Comparison of ENCODE assay signal across 13 cellular contexts in genomic region chr20:62369508-62370114, GRCh38. TPM values are rescaled to one million over a fixed set of nuclear protein-coding genes. Genes with fewer than 3 reads are reported as not detected.
DNase-seq lines count a peak whose midpoint lies in the region; ATAC-seq and TF ChIP-seq lines count a peak whose summit lies in the region.
"Had no signal": no experiment of that assay in that cellular context is flagged by ENCODE, and none has a peak within 500 bp of the region (broad histone marks: within the 10 kb centered on the region; RNA-seq: fewer than 3 reads in every experiment).

No MANE protein-coding gene starts in this region.

- no peak overlapping the region for H3K27ac Mint-ChIP-seq in CD8-positive, alpha-beta memory T cell
- peak overlapping the region; percentile 81 for H3K27ac Mint-ChIP-seq in osteocyte (ENCODE audit: unreplicated experiment)
- no peak overlapping the region for H3K27ac Mint-ChIP-seq in naive thymus-derived CD4-positive, alpha-beta T cell
- H3K27ac Mint-ChIP-seq: CD4-positive, CD25-positive, alpha-beta regulatory T cell had no signal

- H3K9me3 ChIP-seq in CD8-positive, alpha-beta memory T cell (ENCODE audit: low read length) = no peaks in the 10 kb centered on the region
- no peaks in the 10 kb centered on the region for H3K9me3 ChIP-seq in fibroblast of lung (ENCODE audit: control insufficient read depth, insufficient read depth, low read depth, low read length)
- H3K9me3 ChIP-seq in naive thymus-derived CD4-positive, alpha-beta T cell (ENCODE audit: control insufficient read depth in 2 of 3, low read length in 3 of 3) = no peaks in the 10 kb centered on the region
- H3K9me3 ChIP-seq: MG63 had no signal

- CTCF ChIA-PET in CD8-positive, alpha-beta memory T cell (lab: Charles Lee) = interaction anchor here (1.4 kb wide), 1 partner anchor 13 kb away, joined by 5 read pairs; no protein-coding TSS in a partner anchor
- CTCF ChIA-PET in naive thymus-derived CD4-positive, alpha-beta T cell (lab: Charles Lee) = no interaction called here

- peak overlapping the region in 4 of 7 donors; percentile 8 to 43 (median 25) for H3K4me3 Mint-ChIP-seq in CD8-positive, alpha-beta memory T cell
- no peak overlapping the region for H3K4me3 Mint-ChIP-seq in osteocyte (ENCODE audit: unreplicated experiment)
- peak overlapping the region in 2 of 10 donors; percentile 42 to 71 for H3K4me3 Mint-ChIP-seq in naive thymus-derived CD4-positive, alpha-beta T cell

- peaks cover 16 to 28% of the 10 kb centered on the region in 2 donors for H3K27me3 Mint-ChIP-seq in CD8-positive, alpha-beta memory T cell
- H3K27me3 Mint-ChIP-seq in osteocyte (ENCODE audit: unreplicated experiment) = no peaks in the 10 kb centered on the region
- peaks cover 9 to 35% (median 15%) of the 10 kb centered on the region in 5 donors for H3K27me3 Mint-ChIP-seq in naive thymus-derived CD4-positive, alpha-beta T cell

- peaks cover 18% of the 10 kb centered on the region for H3K4me1 ChIP-seq in CD8-positive, alpha-beta memory T cell (ENCODE audit: insufficient read depth, low read length)
- H3K4me1 ChIP-seq in fibroblast of lung (ENCODE audit: control insufficient read depth, extremely low read depth, insufficient read depth, low read length) = peaks cover 40% of the 10 kb centered on the region
- H3K4me1 ChIP-seq in naive thymus-derived CD4-positive, alpha-beta T cell (ENCODE audit: control insufficient read depth in 2 of 2, insufficient read depth in 2 of 2, low read length in 2 of 2) = peaks cover 0 to 11% of the 10 kb centered on the region in 2 donors

- H3K4me2 ChIP-seq in fibroblast of lung (ENCODE audit: extremely low read depth, insufficient read depth, low read length) = peak overlapping the region; percentile 54

- H3K79me2 ChIP-seq in fibroblast of lung (ENCODE audit: control insufficient read depth, insufficient read depth, low read length) = peaks cover 5% of the 10 kb centered on the region

- H3K27ac ChIP-seq in CD8-positive, alpha-beta memory T cell (ENCODE audit: low read depth, low read length) = no peak overlapping the region
- H3K27ac ChIP-seq in fibroblast of lung (ENCODE audit: insufficient read depth, low read length) = peak overlapping the region; percentile 47
- no peak overlapping the region for H3K27ac ChIP-seq in naive thymus-derived CD4-positive, alpha-beta T cell (ENCODE audit: low read depth, low read length)

- peaks cover 22% of the 10 kb centered on the region for H3K27me3 ChIP-seq in CD8-positive, alpha-beta memory T cell (ENCODE audit: insufficient read depth, low read length, poor library complexity, severe bottlenecking)
- no peaks in the 10 kb centered on the region for H3K27me3 ChIP-seq in fibroblast of lung (ENCODE audit: control insufficient read depth, insufficient read depth, low read length)
- peaks cover 0 to 20% of the 10 kb centered on the region in 2 donors for H3K27me3 ChIP-seq in naive thymus-derived CD4-positive, alpha-beta T cell (ENCODE audit: control insufficient read depth in 2 of 2, insufficient read depth in 2 of 2, low read length in 2 of 2)
- H3K27me3 ChIP-seq: MG63 had no signal

- no peak overlapping the region for H2AFZ ChIP-seq in fibroblast of lung (ENCODE audit: low read length)

- no peak overlapping the region for H3K4me3 ChIP-seq in CD8-positive, alpha-beta memory T cell (ENCODE audit: low read length)
- peak overlapping the region in 1 of 4 experiments; percentile 12 for H3K4me3 ChIP-seq in fibroblast of lung (replicated peaks in 1 of 4; ENCODE audit: control extremely low read depth in 1 of 4, insufficient read depth in 1 of 4, low read depth in 3 of 4, low read length in 4 of 4)
- no peak overlapping the region for H3K4me3 ChIP-seq in naive thymus-derived CD4-positive, alpha-beta T cell (ENCODE audit: low read length)
- H3K4me3 ChIP-seq: MG63 had no signal

- POLR2A ChIA-PET in CD8-positive, alpha-beta memory T cell (lab: Charles Lee) = no interaction called here
- POLR2A ChIA-PET in naive thymus-derived CD4-positive, alpha-beta T cell (lab: Charles Lee) = interaction anchor here (0.6 kb wide), 1 partner anchor 393 kb away, joined by 3 read pairs; no protein-coding TSS in a partner anchor

- H3K4me1 Mint-ChIP-seq in CD8-positive, alpha-beta memory T cell = peaks cover 0 to 8% (median 2%) of the 10 kb centered on the region in 3 donors
- H3K4me1 Mint-ChIP-seq in osteocyte (ENCODE audit: unreplicated experiment) = peaks cover 51% of the 10 kb centered on the region
- H3K4me1 Mint-ChIP-seq in naive thymus-derived CD4-positive, alpha-beta T cell = peaks cover 0 to 8% (median 2%) of the 10 kb centered on the region in 7 donors

- no peaks in the 10 kb centered on the region for H3K36me3 Mint-ChIP-seq in CD8-positive, alpha-beta memory T cell
- no peaks in the 10 kb centered on the region for H3K36me3 Mint-ChIP-seq in osteocyte (ENCODE audit: unreplicated experiment)
- no peaks in the 10 kb centered on the region for H3K36me3 Mint-ChIP-seq in naive thymus-derived CD4-positive, alpha-beta T cell
- H3K36me3 Mint-ChIP-seq: CD4-positive, CD25-positive, alpha-beta regulatory T cell had no signal

- H3K9ac ChIP-seq in fibroblast of lung (ENCODE audit: insufficient read depth, low read length) = no peak overlapping the region

- H4K20me1 ChIP-seq in fibroblast of lung (ENCODE audit: control insufficient read depth, extremely low read depth, insufficient read depth, low read length) = no peaks in the 10 kb centered on the region

- ATAC-seq in HG03025 (IDR thresholded peaks at IDR 0.05; ENCODE audit: low FRiP score, unreplicated experiment) = no peak
- no peak for ATAC-seq in naive thymus-derived CD4-positive, alpha-beta T cell

- H3K36me3 ChIP-seq in CD8-positive, alpha-beta memory T cell (ENCODE audit: insufficient read depth, low read length) = no peaks in the 10 kb centered on the region
- H3K36me3 ChIP-seq in fibroblast of lung (ENCODE audit: control insufficient read depth, insufficient read depth, low read length) = peaks cover 2% of the 10 kb centered on the region
- H3K36me3 ChIP-seq in naive thymus-derived CD4-positive, alpha-beta T cell (ENCODE audit: control insufficient read depth in 2 of 3, insufficient read depth in 3 of 3, low read length in 3 of 3) = no peaks in the 10 kb centered on the region

- TF ChIP-seq CTCF in fibroblast of lung (conservative IDR thresholded peaks at IDR 0.05 in 1 of 2, IDR thresholded peaks at IDR 0.05 in 1 of 2; ENCODE audit: low read depth in 1 of 2, low read length in 2 of 2) = no peak
- TF ChIP-seq CTCF in osteocyte (IDR thresholded peaks at IDR 0.05) = no peak

- no peak for DNase-seq in CD8-positive, alpha-beta memory T cell
- DNase-seq in RPMI7951 (ENCODE audit: low read depth) (peak; percentile 91), fibroblast of lung (ENCODE audit: low read depth in 2 of 2) (no peak), osteocyte (ENCODE audit: extremely low spot score, unreplicated experiment) (no peak), DMS 273 treated with DMSO at 0.1 percent for 48 hours (lab: John Stamatoyannopoulos, UW) (no peak)
- DNase-seq in activated CD8-positive, alpha-beta memory T cell treated with anti-CD3 and anti-CD28 coated beads for 24 hours = no peak
- no peak for DNase-seq in naive thymus-derived CD4-positive, alpha-beta T cell
- DNase-seq: CD4-positive, CD25-positive, alpha-beta regulatory T cell; NK-92 treated with Interleukin-12 subunit alpha and Interleukin-12 subunit beta, amount 100 ng/mL, for 24 hours; stimulated activated naive CD4-positive, alpha-beta T cell had no signal

- no peaks in the 10 kb centered on the region for H3K9me3 Mint-ChIP-seq in CD8-positive, alpha-beta memory T cell
- no peaks in the 10 kb centered on the region for H3K9me3 Mint-ChIP-seq in osteocyte (ENCODE audit: unreplicated experiment)
- no peaks in the 10 kb centered on the region for H3K9me3 Mint-ChIP-seq in naive thymus-derived CD4-positive, alpha-beta T cell
- H3K9me3 Mint-ChIP-seq: CD4-positive, CD25-positive, alpha-beta regulatory T cell had no signal

- intact Hi-C loops in naive thymus-derived CD4-positive, alpha-beta T cell (cut with micrococcal nuclease) = loop anchor here in 1 of 2 donors (5.0 kb wide), 1 partner anchor 67 kb away; the partner anchor contains the start of gene ADRM1

RNA-seq across cellular contexts. Expression of gene LAMA5, which starts 2.5 kb away (rescaled TPM):
- under 1 TPM; 0.13 to 0.78 TPM for total RNA-seq in CD8-positive, alpha-beta memory T cell
- not detected for polyA plus RNA-seq in CD8-positive, alpha-beta memory T cell
- 36.6 and 44.8 TPM in 2 replicates for total RNA-seq in RPMI7951 (2014; rRNA removed; shearing (Covaris generic))
- total RNA-seq in fibroblast of lung (47.0 and 81.6 TPM in 2 replicates), osteocyte (201 and 204 TPM in 2 replicates)
- 1.5 and 4.3 TPM in 2 replicates for polyA plus RNA-seq in fibroblast of lung
- 22.0 and 58.2 TPM in 2 replicates for polyA plus RNA-seq in fibroblast of lung (2012)
- 6.9 and 17.3 TPM in 2 replicates for polyA minus RNA-seq in fibroblast of lung (ENCODE audit: low replicate concordance)
- total RNA-seq in naive thymus-derived CD4-positive, alpha-beta T cell = 1 to 10 TPM in 1 of 5 experiments, under 1 TPM in 4; 0.05 to 1.3 (median 0.57) TPM
- not detected for polyA plus RNA-seq in naive thymus-derived CD4-positive, alpha-beta T cell

RNA-seq across cellular contexts. Expression of gene RPS21, which starts 17.3 kb away (rescaled TPM):
- total RNA-seq in CD8-positive, alpha-beta memory T cell = 1,000 to 10,000 TPM; 2,034 to 2,072 TPM
- 2,161 TPM for polyA plus RNA-seq in CD8-positive, alpha-beta memory T cell
- 2,665 and 2,752 TPM in 2 replicates for total RNA-seq in RPMI7951 (2014; rRNA removed; shearing (Covaris generic))
- total RNA-seq in fibroblast of lung (718 and 867 TPM in 2 replicates), osteocyte (1,013 and 1,039 TPM in 2 replicates)
- 2,081 and 2,825 TPM in 2 replicates for polyA plus RNA-seq in fibroblast of lung
- 3,514 and 3,924 TPM in 2 replicates for polyA plus RNA-seq in fibroblast of lung (2012)
- 272 and 495 TPM in 2 replicates for polyA minus RNA-seq in fibroblast of lung (ENCODE audit: low replicate concordance)
- 1,000 to 10,000 TPM; 2,026 to 3,407 (median 3,308) TPM for total RNA-seq in naive thymus-derived CD4-positive, alpha-beta T cell
- polyA plus RNA-seq in naive thymus-derived CD4-positive, alpha-beta T cell = 1,000 to 10,000 TPM; 3,163 to 3,458 TPM

RNA-seq across cellular contexts. Expression of gene CABLES2, which starts 37.5 kb away (rescaled TPM):
- total RNA-seq in CD8-positive, alpha-beta memory T cell = 1 to 10 TPM; 8.6 to 9.2 TPM
- 3.2 TPM for polyA plus RNA-seq in CD8-positive, alpha-beta memory T cell
- 4.7 and 7.0 TPM in 2 replicates for total RNA-seq in RPMI7951 (2014; rRNA removed; shearing (Covaris generic))
- total RNA-seq in fibroblast of lung = 0.51 and 0.66 TPM in 2 replicates
- 2.9 and 4.4 TPM in 2 replicates for polyA plus RNA-seq in fibroblast of lung
- 3.4 and 5.3 TPM in 2 replicates for polyA plus RNA-seq in fibroblast of lung (2012)
- 7.4 and 8.2 TPM in 2 replicates for polyA minus RNA-seq in fibroblast of lung (ENCODE audit: low replicate concordance)
- total RNA-seq in osteocyte = 7.8 and 8.8 TPM in 2 replicates
- 10 to 100 TPM in 1 of 5 experiments, 1 to 10 TPM in 4; 4.3 to 16.7 (median 6.3) TPM for total RNA-seq in naive thymus-derived CD4-positive, alpha-beta T cell
- 1 to 10 TPM in 1 of 2 donors, under 1 TPM in 1; 0.61 to 1.8 TPM for polyA plus RNA-seq in naive thymus-derived CD4-positive, alpha-beta T cell

RNA-seq across cellular contexts. Expression of gene RBBP8NL, which starts 57.7 kb away (rescaled TPM):
- not detected for total RNA-seq in CD8-positive, alpha-beta memory T cell
- polyA plus RNA-seq in CD8-positive, alpha-beta memory T cell = not detected
- total RNA-seq in RPMI7951 (2014; rRNA removed; shearing (Covaris generic)) = not detected in 2 replicates
- total RNA-seq in fibroblast of lung = not detected in 2 replicates
- polyA plus RNA-seq in fibroblast of lung = not detected in 2 replicates
- not detected in 2 replicates for polyA plus RNA-seq in fibroblast of lung (2012)
- not detected in 2 replicates for polyA minus RNA-seq in fibroblast of lung (ENCODE audit: low replicate concordance)
- not detected in 2 replicates for total RNA-seq in osteocyte
- total RNA-seq in naive thymus-derived CD4-positive, alpha-beta T cell = not detected
- polyA plus RNA-seq in naive thymus-derived CD4-positive, alpha-beta T cell = not detected
- total RNA-seq: CD4-positive, CD25-positive, alpha-beta regulatory T cell; left lobe of liver had no signal
- polyA plus RNA-seq: CD4-positive, CD25-positive, alpha-beta regulatory T cell had no signal

Comparison
In these comparisons a context has a peak if more than half of its experiments do, and no peak if none do; other contexts are left out.
1. RNA of gene LAMA5, which starts 2.5 kb away (total RNA-seq): 201 to 204 TPM in osteocyte, 47.0 to 81.6 TPM in fibroblast of lung and 36.6 to 44.8 TPM in RPMI7951; 0.13 to 0.78 TPM in CD8-positive, alpha-beta memory T cell and 0.05 to 1.3 TPM in naive thymus-derived CD4-positive, alpha-beta T cell; every median in the first group is over 10 times any median in the second.